ENCODE assay signal across 29 cellular contexts in the genomic region with DNA sequence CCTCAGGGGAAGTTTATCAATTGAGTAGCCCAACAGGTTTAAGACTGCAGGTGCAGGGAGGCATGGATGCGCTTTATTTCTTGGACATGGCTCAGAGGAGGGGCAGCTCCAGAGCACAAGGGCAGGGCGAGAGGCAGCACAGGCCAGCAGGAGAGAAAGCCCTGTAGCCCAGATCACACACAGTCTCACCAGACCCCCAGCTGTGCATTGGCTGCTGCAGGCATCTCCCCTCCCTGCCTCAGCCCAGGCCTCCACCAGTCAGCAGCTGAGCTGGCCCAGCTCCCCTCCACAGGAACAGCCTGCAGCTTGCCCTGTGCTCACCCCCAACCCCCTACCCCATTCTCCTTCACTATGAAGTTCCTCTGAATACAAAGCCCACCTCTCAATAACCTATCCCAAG. TPM values are rescaled to one million over a fixed set of nuclear protein-coding genes. Genes with fewer than 3 reads are reported as not detected.
DNase-seq lines count a peak whose midpoint lies in the region; TF ChIP-seq lines count a peak whose summit lies in the region.
"Had no signal": no experiment of that assay in that cellular context is flagged by ENCODE, and none has a peak within 500 bp of the region (broad histone marks: within the 10 kb centered on the region; RNA-seq: fewer than 3 reads in every experiment).

No MANE protein-coding gene starts in this region.

- CTCF ChIA-PET in Caco-2 (lab: Charles Lee): interaction anchor here (0.6 kb wide), 1 partner anchor 134 kb away, joined by 5 read pairs; no protein-coding TSS in a partner anchor

- intact Hi-C loops in Caco-2 (cut with micrococcal nuclease; ENCODE audit: unreplicated experiment): no loop called here

- H3K9me3 Mint-ChIP-seq in Caco-2 (ENCODE audit: unreplicated experiment): no peaks in the 10 kb centered on the region
- peaks cover 0 to 3% (median 0%) of the 10 kb centered on the region in 5 experiments for H3K9me3 Mint-ChIP-seq in brain
- no peaks in the 10 kb centered on the region for H3K9me3 Mint-ChIP-seq in neural progenitor cell
- no peaks in the 10 kb centered on the region for H3K9me3 Mint-ChIP-seq in HFFc6
- H3K9me3 Mint-ChIP-seq: activated B cell treated with CpG ODN at 0.5 μM for 24 hours; mesothelial cell of epicardium; natural killer cell treated with Interleukin-12 subunit alpha and Interleukin-12 subunit beta and Interleukin-15 and Interleukin-18, amount 100 ng/mL, for 72 hours; stimulated activated naive B cell treated with anti-CD40 and anti-IgM and Interleukin-4, amounts not matched to agents 10 μg/mL and 1 μg/mL and 100 μg/mL, for 72 hours had no signal

- no peak for TF ChIP-seq CTCF in Caco-2 (IDR thresholded peaks at IDR 0.05; ENCODE audit: insufficient read depth in 1 of 2, low read depth in 1 of 2, low read length in 1 of 2, severe bottlenecking in 1 of 2, unreplicated experiment in 1 of 2)
- TF ChIP-seq CTCF in brain (conservative IDR thresholded peaks at IDR 0.05): no peak
- TF ChIP-seq CTCF in neural progenitor cell (IDR thresholded peaks at IDR 0.05): no peak
- no peak for TF ChIP-seq CTCF in HFFc6 (IDR thresholded peaks at IDR 0.05)

- H3K27ac Mint-ChIP-seq in Caco-2 (ENCODE audit: unreplicated experiment) (peak overlapping the region; percentile 55), brain (peak overlapping the region in 4 of 5 experiments; percentile 1 to 66 (median 20)), neural progenitor cell (no peak overlapping the region), HFFc6 (no peak overlapping the region)
- H3K27ac Mint-ChIP-seq: activated B cell treated with CpG ODN at 0.5 μM for 24 hours; mesothelial cell of epicardium; natural killer cell treated with Interleukin-12 subunit alpha and Interleukin-12 subunit beta and Interleukin-15 and Interleukin-18, amount 100 ng/mL, for 72 hours had no signal

- no peaks in the 10 kb centered on the region for H3K79me2 ChIP-seq in neural progenitor cell (ENCODE audit: low read depth)

- BruUV-seq in Caco-2 (replicated peaks; lab: Mats Ljungman, UMichigan): no TSS peak

- DNase-seq in Caco-2 (no peak), neural progenitor cell (ENCODE audit: low spot score) (peak; percentile 63), HFFc6 (no peak), NCI-H526 treated with DMSO at 0.1 percent for 48 hours (lab: John Stamatoyannopoulos, UW) (no peak), caudate nucleus (lab: John Stamatoyannopoulos, UW) (no peak)
- DNase-seq: activated B cell treated with CpG ODN at 0.5 μM for 24 hours; activated CD4-positive, alpha-beta T cell treated with anti-CD3 and anti-CD28 coated beads, Interleukin-2, amount 50 U/mL, for 48 hours; activated effector memory CD4-positive, alpha-beta T cell treated with anti-CD3 and anti-CD28 coated beads, Interleukin-2, amount 50 U/mL, for 16 hours; C1 segment of cervical spinal cord; esophagus squamous epithelium; hypothalamus; islet precursor cell; left ventricle myocardium superior; NCI-H1092 treated with DMSO at 0.1 percent for 48 hours; NCI-H2029; NCI-H345; NCI-H82; OCI-M1; ovary; spleen; stimulated activated CD4-positive, alpha-beta T cell treated with anti-CD3 and anti-CD28 coated beads, Interleukin-2, amount 100 ng/mL, for 48 hours; stimulated activated naive B cell treated with anti-CD40 and anti-IgM and Interleukin-4, amounts not matched to agents 10 μg/mL and 1 μg/mL and 100 μg/mL, for 72 hours; T-helper 9 cell; testis had no signal

- H3K27me3 ChIP-seq in Caco-2 (replicated peaks; ENCODE audit: control insufficient read depth, insufficient read depth, low read length) (no peaks in the 10 kb centered on the region), neural progenitor cell (no peaks in the 10 kb centered on the region)
- H3K27me3 ChIP-seq: esophagus squamous epithelium, ovary, spleen, testis, vagina had no signal

- POLR2A ChIA-PET in Caco-2 (lab: Charles Lee): no interaction called here

- peak overlapping the region; percentile 18 for H3K4me2 ChIP-seq in neural progenitor cell

- H3K9ac ChIP-seq in neural progenitor cell: no peak overlapping the region

- peaks cover 46% of the 10 kb centered on the region for H4K20me1 ChIP-seq in neural progenitor cell (ENCODE audit: low read depth)

- H3K4me3 Mint-ChIP-seq in Caco-2 (ENCODE audit: unreplicated experiment): no peak overlapping the region
- H3K4me3 Mint-ChIP-seq in brain: no peak overlapping the region
- H3K4me3 Mint-ChIP-seq in neural progenitor cell: no peak overlapping the region
- no peak overlapping the region for H3K4me3 Mint-ChIP-seq in HFFc6
- H3K4me3 Mint-ChIP-seq: activated B cell treated with CpG ODN at 0.5 μM for 24 hours; mesothelial cell of epicardium; natural killer cell treated with Interleukin-12 subunit alpha and Interleukin-12 subunit beta and Interleukin-15 and Interleukin-18, amount 100 ng/mL, for 72 hours; stimulated activated naive B cell treated with anti-CD40 and anti-IgM and Interleukin-4, amounts not matched to agents 10 μg/mL and 1 μg/mL and 100 μg/mL, for 72 hours had no signal

- H3K27me3 Mint-ChIP-seq in Caco-2 (ENCODE audit: insufficient read depth, unreplicated experiment): no peaks in the 10 kb centered on the region
- H3K27me3 Mint-ChIP-seq in brain: no peaks in the 10 kb centered on the region
- peaks cover 8% of the 10 kb centered on the region for H3K27me3 Mint-ChIP-seq in neural progenitor cell (ENCODE audit: insufficient read depth, low read depth)
- H3K27me3 Mint-ChIP-seq in HFFc6 (ENCODE audit: insufficient read depth): no peaks in the 10 kb centered on the region; the same call in 1 of the 2 replicates
- H3K27me3 Mint-ChIP-seq: activated B cell treated with CpG ODN at 0.5 μM for 24 hours; natural killer cell treated with Interleukin-12 subunit alpha and Interleukin-12 subunit beta and Interleukin-15 and Interleukin-18, amount 100 ng/mL, for 72 hours; stimulated activated naive B cell treated with anti-CD40 and anti-IgM and Interleukin-4, amounts not matched to agents 10 μg/mL and 1 μg/mL and 100 μg/mL, for 72 hours had no signal

- H3F3A ChIP-seq in neural progenitor cell (ENCODE audit: low read depth): peaks cover 11% of the 10 kb centered on the region

- H3K4me1 Mint-ChIP-seq in Caco-2 (ENCODE audit: low read depth, unreplicated experiment): peaks cover 17% of the 10 kb centered on the region
- H3K4me1 Mint-ChIP-seq in brain: peaks cover 27% of the 10 kb centered on the region
- H3K4me1 Mint-ChIP-seq in neural progenitor cell: peaks cover 26% of the 10 kb centered on the region
- H3K4me1 Mint-ChIP-seq in HFFc6 (ENCODE audit: low read depth): peaks cover 21% of the 10 kb centered on the region
- H3K4me1 Mint-ChIP-seq: activated B cell treated with CpG ODN at 0.5 μM for 24 hours, mesothelial cell of epicardium had no signal

- H3K4me1 ChIP-seq in Caco-2 (0 out of 2 replicates have a peak, but pooled peaks cover 4% of the 10 kb centered on the region), neural progenitor cell (peaks cover 9% of the 10 kb centered on the region)

- peaks cover 50% of the 10 kb centered on the region for H3K36me3 Mint-ChIP-seq in Caco-2 (ENCODE audit: insufficient read depth, unreplicated experiment)
- H3K36me3 Mint-ChIP-seq in brain: peaks cover 34% of the 10 kb centered on the region
- H3K36me3 Mint-ChIP-seq in neural progenitor cell: peaks cover 26% of the 10 kb centered on the region
- peaks cover 18% of the 10 kb centered on the region for H3K36me3 Mint-ChIP-seq in HFFc6 (ENCODE audit: low read depth)
- H3K36me3 Mint-ChIP-seq: natural killer cell treated with Interleukin-12 subunit alpha and Interleukin-12 subunit beta and Interleukin-15 and Interleukin-18, amount 100 ng/mL, for 72 hours had no signal

- no peak overlapping the region for H2AFZ ChIP-seq in neural progenitor cell (replicated peaks)

- peak overlapping the region; percentile 4 for H3K27ac ChIP-seq in KOPT-K1 (ENCODE audit: low read depth, low read length, poor library complexity, severe bottlenecking)
- no peak overlapping the region for H3K27ac ChIP-seq in neural progenitor cell
- H3K27ac ChIP-seq in caudate nucleus (ENCODE audit: low read depth, low read length): no peak overlapping the region
- H3K27ac ChIP-seq: esophagus squamous epithelium, ovary, spleen, testis, vagina had no signal

- H3K9me3 ChIP-seq in Caco-2 (no peaks in the 10 kb centered on the region), KOPT-K1 (ENCODE audit: insufficient read depth, low read length, poor library complexity, severe bottlenecking) (no peaks in the 10 kb centered on the region), neural progenitor cell (ENCODE audit: low read depth) (no peaks in the 10 kb centered on the region)
- H3K9me3 ChIP-seq: esophagus squamous epithelium, ovary, spleen, testis, vagina had no signal

- H3K4me3 ChIP-seq in Caco-2 (ENCODE audit: low read depth, low read length): no peak overlapping the region
- H3K4me3 ChIP-seq in neural progenitor cell: no peak overlapping the region
- H3K4me3 ChIP-seq: esophagus squamous epithelium, ovary, spleen, testis, vagina had no signal

- H3K36me3 ChIP-seq in Caco-2 (ENCODE audit: control insufficient read depth, insufficient read depth, low read length): peaks cover 1% of the 10 kb centered on the region
- peaks cover 71% of the 10 kb centered on the region for H3K36me3 ChIP-seq in KOPT-K1 (ENCODE audit: insufficient read depth, low read length)
- H3K36me3 ChIP-seq in neural progenitor cell: no peaks in the 10 kb centered on the region
- H3K36me3 ChIP-seq: ovary had no signal

RNA-seq across cellular contexts. Expression of gene MRPL14, which starts 24.7 kb away (rescaled TPM):
- total RNA-seq in Caco-2 (2022) (87.6 and 92.2 TPM in 2 replicates), neural progenitor cell (ENCODE audit: low replicate concordance) (40.4 and 53.5 TPM in 2 replicates)
- 72.7 TPM for polyA plus RNA-seq in brain (ENCODE audit: insufficient read depth, low read depth, low replicate concordance)
- total RNA-seq in HFFc6 (2021; fragmentation: NEBNext Ultra II Directional; extraction: Animal tissue kit (Norgen Biotek cat#: 25700)): 10 to 100 TPM; 50.9 to 64.2 (median 56.0) TPM

RNA-seq across cellular contexts. Expression of gene TMEM63B, which starts 24.8 kb away (rescaled TPM):
- total RNA-seq in Caco-2 (2022): 28.2 and 28.4 TPM in 2 replicates
- 48.2 TPM for polyA plus RNA-seq in brain (ENCODE audit: insufficient read depth, low read depth, low replicate concordance)
- 25.4 and 30.8 TPM in 2 replicates for total RNA-seq in neural progenitor cell (ENCODE audit: low replicate concordance)
- 10 to 100 TPM; 38.3 to 55.1 (median 44.7) TPM for total RNA-seq in HFFc6 (2021; fragmentation: NEBNext Ultra II Directional; extraction: Animal tissue kit (Norgen Biotek cat#: 25700))

RNA-seq across cellular contexts. Expression of gene CAPN11, which starts 56.1 kb away (rescaled TPM):
- total RNA-seq in Caco-2 (2022) (not detected in 2 replicates), neural progenitor cell (ENCODE audit: low replicate concordance) (0.40 and 0.49 TPM in 2 replicates)
- polyA plus RNA-seq in brain (ENCODE audit: insufficient read depth, low read depth, low replicate concordance): not detected
- not detected for total RNA-seq in HFFc6 (2021; fragmentation: NEBNext Ultra II Directional; extraction: Animal tissue kit (Norgen Biotek cat#: 25700))
- total RNA-seq: activated B cell treated with CpG ODN at 0.5 μM for 24 hours; mesothelial cell of epicardium; natural killer cell treated with Interleukin-12 subunit alpha and Interleukin-12 subunit beta and Interleukin-15 and Interleukin-18, amount 100 ng/mL, for 72 hours had no signal

Comparison
In these comparisons a context has a peak if more than half of its experiments do, and no peak if none do; other contexts are left out.
1. H3K27ac Mint-ChIP-seq: peak in Caco-2 (single experiment) and brain (4 of 5); none in neural progenitor cell (single experiment) and HFFc6 (single experiment).